ENCODE assay signal across 16 cellular contexts in genomic region chr17:66448008-66448644, GRCh38.
"Had no signal": no experiment of that assay in that cellular context is flagged by ENCODE, and none has a peak within 500 bp of the region (broad histone marks: within the 10 kb centered on the region; RNA-seq: fewer than 3 reads in every experiment).

No MANE protein-coding gene starts in this region.

- H3K4me3 Mint-ChIP-seq: activated naive CD8-positive, alpha-beta T cell treated with anti-CD3 and anti-CD28 coated beads, Interleukin-2, amount 50 U/mL, for 24 hours; neural progenitor cell; T-helper 2 cell treated with Interferon-gamma antibody and Interleukin-4, amounts not matched to agents 5 μg/mL and 100 μg/mL, for 36 hours had no signal

- H3K27me3 Mint-ChIP-seq: activated naive CD8-positive, alpha-beta T cell treated with anti-CD3 and anti-CD28 coated beads, Interleukin-2, amount 50 U/mL, for 24 hours had no signal

- H3K9me3 Mint-ChIP-seq: activated naive CD8-positive, alpha-beta T cell treated with anti-CD3 and anti-CD28 coated beads, Interleukin-2, amount 50 U/mL, for 24 hours; T-helper 2 cell treated with Interferon-gamma antibody and Interleukin-4, amounts not matched to agents 5 μg/mL and 100 μg/mL, for 36 hours had no signal

- H3K4me3 ChIP-seq: ascending aorta, colonic mucosa, neural progenitor cell, ovary, skin epidermis, tibial artery had no signal

- H3K9me3 ChIP-seq: ascending aorta, colonic mucosa, ovary, tibial artery had no signal

- H3K4me1 ChIP-seq: ascending aorta, colonic mucosa, neural progenitor cell, tibial artery had no signal

- H3K4me2 ChIP-seq: neural progenitor cell had no signal

- ATAC-seq: activated naive CD8-positive, alpha-beta T cell treated with anti-CD3 and anti-CD28 coated beads, Interleukin-2, amount 50 U/mL, for 24 hours had no signal

- H3K27ac Mint-ChIP-seq: neural progenitor cell; T-helper 2 cell treated with Interferon-gamma antibody and Interleukin-4, amounts not matched to agents 5 μg/mL and 100 μg/mL, for 36 hours had no signal

- DNase-seq: activated CD4-positive, alpha-beta T cell treated with anti-CD3 and anti-CD28 coated beads, Interleukin-2, amount 50 U/mL, for 48 hours; activated CD4-positive, CD25-positive, alpha-beta regulatory T cell treated with anti-CD3 and anti-CD28 coated beads, Interleukin-2, amount 50 U/mL, for 72 hours; activated naive CD8-positive, alpha-beta T cell treated with anti-CD3 and anti-CD28 coated beads, Interleukin-2, amount 50 U/mL, for 24 hours; caudate nucleus; colonic mucosa; effector CD4-positive, alpha-beta T cell; kidney glomerular epithelial cell; ovary; retina; SW 1271; tibial artery had no signal

- H3K36me3 ChIP-seq: ascending aorta, colonic mucosa, neural progenitor cell, ovary, tibial artery had no signal

- FAIRE-seq: frontal cortex had no signal

- H3K27me3 ChIP-seq: ascending aorta, colonic mucosa, neural progenitor cell, ovary, tibial artery had no signal

- H3K9ac ChIP-seq: neural progenitor cell had no signal

- H3K27ac ChIP-seq: ascending aorta, colonic mucosa, neural progenitor cell, ovary, skin epidermis, tibial artery had no signal

- H2AFZ ChIP-seq: neural progenitor cell had no signal
